31 cellular contexts compared by ENCODE assay signal in genomic region chr3:197546307-197547085, GRCh38. TPM values are rescaled to one million over a fixed set of nuclear protein-coding genes. Genes with fewer than 3 reads are reported as not detected.
DNase-seq lines count a peak whose midpoint lies in the region; ATAC-seq, FAIRE-seq and TF ChIP-seq lines count a peak whose summit lies in the region.
"Had no signal": no experiment of that assay in that cellular context is flagged by ENCODE, and none has a peak within 500 bp of the region (broad histone marks: within the 10 kb centered on the region; RNA-seq: fewer than 3 reads in every experiment).

No MANE protein-coding gene starts in this region.

- H3K79me2 ChIP-seq in keratinocyte (ENCODE audit: control insufficient read depth, insufficient read depth, low read length) (peaks cover 5% of the 10 kb centered on the region), GM23338 (replicated peaks; ENCODE audit: insufficient read depth) (no peaks in the 10 kb centered on the region)

- H2BK5ac ChIP-seq in IMR-90 (ENCODE audit: low read depth, low read length, poor library complexity, severe bottlenecking), result no peak overlapping the region

- dilution Hi-C loops in IMR-90 (cut with HindIII; ENCODE audit: low sequenced_read_pairs, unreplicated experiment), result no loop called here
- dilution Hi-C loops in keratinocyte (cut with MboI; ENCODE audit: extremely low pct_ligation_motif_present, low sequenced_read_pairs), result no loop called here

- H3K4me1 ChIP-seq in IMR-90 (ENCODE audit: control insufficient read depth, insufficient read depth, low read length), result 0 out of 2 replicates have a peak, but pooled peaks cover 1% of the 10 kb centered on the region
- peaks cover 7% of the 10 kb centered on the region for H3K4me1 ChIP-seq in colonic mucosa
- H3K4me1 ChIP-seq in keratinocyte (ENCODE audit: control insufficient read depth, extremely low read depth, insufficient read depth, low read length), result peaks cover 28% of the 10 kb centered on the region
- peaks cover 0 to 2% of the 10 kb centered on the region in 2 donors for H3K4me1 ChIP-seq in small intestine (ENCODE audit: control insufficient read depth in 2 of 2, insufficient read depth in 1 of 2, low read depth in 1 of 2, low read length in 1 of 2)
- H3K4me1 ChIP-seq in GM23338 (ENCODE audit: insufficient read depth), result peaks cover 44% of the 10 kb centered on the region

- peaks cover 69% of the 10 kb centered on the region for H3K4me1 Mint-ChIP-seq in GM23338

- H3K56ac ChIP-seq in IMR-90 (ENCODE audit: extremely low read depth, insufficient read depth, low read length), result no peak overlapping the region

- no peaks in the 10 kb centered on the region for H3K79me1 ChIP-seq in IMR-90 (ENCODE audit: low read depth in 1 of 2, low read length in 2 of 2)

- H3K27me3 Mint-ChIP-seq in GM23338 (ENCODE audit: insufficient read depth, low read depth, poor library complexity), result peaks cover 25% of the 10 kb centered on the region
- H3K27me3 Mint-ChIP-seq: activated naive CD8-positive, alpha-beta T cell treated with anti-CD3 and anti-CD28 coated beads, Interleukin-2, amount 10 ng/mL, durations not matched to agents 7 days and 5 days had no signal

- H3K9me3 Mint-ChIP-seq in GM23338, result no peaks in the 10 kb centered on the region
- H3K9me3 Mint-ChIP-seq: activated naive CD8-positive, alpha-beta T cell treated with anti-CD3 and anti-CD28 coated beads, Interleukin-2, amount 10 ng/mL, durations not matched to agents 7 days and 5 days; nephron had no signal

- H3K4me3 ChIP-seq in IMR-90 (ENCODE audit: insufficient read depth, low read depth, low read length) (no peak overlapping the region), colonic mucosa (no peak overlapping the region), keratinocyte (ENCODE audit: control insufficient read depth in 2 of 3, extremely low read depth in 1 of 3, insufficient read depth in 2 of 3, low read depth in 1 of 3, low read length in 3 of 3) (no peak overlapping the region), small intestine (ENCODE audit: low read depth in 1 of 2, low read length in 2 of 2) (no peak overlapping the region), GM23338 (no peak overlapping the region)
- H3K4me3 ChIP-seq: BLaER1, esophagus muscularis mucosa, GM12878, heart left ventricle, lung, SK-N-MC had no signal

- no peak overlapping the region for H3K18ac ChIP-seq in IMR-90 (ENCODE audit: low read depth, low read length)

- no peak overlapping the region for H4K8ac ChIP-seq in IMR-90 (ENCODE audit: low read depth in 2 of 2, low read length in 2 of 2)

- H3K14ac ChIP-seq in IMR-90 (replicated peaks; ENCODE audit: low read depth, low read length), result no peak overlapping the region

- H4K20me1 ChIP-seq in IMR-90 (ENCODE audit: insufficient read depth, low read length), result no peaks in the 10 kb centered on the region; the same call in 1 of the 2 replicates
- no peaks in the 10 kb centered on the region for H4K20me1 ChIP-seq in keratinocyte (ENCODE audit: control insufficient read depth, extremely low read depth, insufficient read depth, low read length)
- H4K20me1 ChIP-seq in GM23338 (replicated peaks; ENCODE audit: insufficient read depth), result no peaks in the 10 kb centered on the region

- BruUV-seq in IMR-90 (replicated peaks; lab: Mats Ljungman, UMichigan), result no TSS peak

- DNase-seq in IMR-90 (no peak), colonic mucosa (no peak), keratinocyte (ENCODE audit: low read depth, low spot score) (peak; percentile 96), small intestine (no peak), NCI-H446 (lab: John Stamatoyannopoulos, UW) (no peak), GM23338 (ENCODE audit: low spot score) (no peak)
- no peak for DNase-seq in stimulated activated CD4-positive, alpha-beta T cell treated with anti-CD3 and anti-CD28 coated beads, Interleukin-2, amount 100 ng/mL, for 24 hours
- DNase-seq: activated CD4-positive, CD25-positive, alpha-beta regulatory T cell; activated gamma-delta T cell; activated naive CD8-positive, alpha-beta T cell treated with anti-CD3 and anti-CD28 coated beads, Interleukin-2, amount 10 ng/mL, durations not matched to agents 7 days and 5 days; activated T-cell treated with anti-CD3 and anti-CD28 coated beads for 4 hours; aorta; effector memory CD4-positive, alpha-beta T cell; foreskin melanocyte; heart left ventricle; kidney glomerular epithelial cell; NCI-H1417 treated with DMSO at 0.1 percent for 48 hours; NCI-H2029 treated with DMSO at 0.1 percent for 48 hours; NCI-H526; stimulated activated naive CD8-positive, alpha-beta T cell treated with anti-CD3 and anti-CD28 coated beads, Interleukin-15, Interleukin-2, amounts not matched to agents 100 U/mL and 50 U/mL, for 24 hours had no signal

- H2AFZ ChIP-seq in IMR-90 (replicated peaks; ENCODE audit: low read length, poor library complexity) (no peak overlapping the region), keratinocyte (ENCODE audit: control insufficient read depth, low read length) (peak overlapping the region; percentile 14), GM23338 (no peak overlapping the region)

- peaks cover 18% of the 10 kb centered on the region; the same call in 2 of the 3 replicates for H3K36me3 Mint-ChIP-seq in GM23338 (ENCODE audit: low read depth)

- no peak overlapping the region for H3K4me2 ChIP-seq in IMR-90 (ENCODE audit: low read depth, low read length)
- peak overlapping the region; percentile 63 for H3K4me2 ChIP-seq in keratinocyte (ENCODE audit: control insufficient read depth, extremely low read depth, insufficient read depth, low read depth, low read length)
- H3K4me2 ChIP-seq in GM23338, result no peak overlapping the region
- H3K4me2 ChIP-seq: BLaER1, KMS-11 had no signal

- in situ Hi-C loops in IMR-90 (cut with MboI; ENCODE audit: low sequenced_read_pairs), result no loop called here

- H3K27ac ChIP-seq in IMR-90 (ENCODE audit: insufficient read depth, low read length) (no peak overlapping the region), colonic mucosa (no peak overlapping the region), keratinocyte (ENCODE audit: control insufficient read depth, insufficient read depth, low read length) (peak overlapping the region; percentile 41), small intestine (ENCODE audit: low read depth in 1 of 2, low read length in 1 of 2) (peak overlapping the region; percentile 59 to 84), GM23338 (ENCODE audit: low read depth) (no peak overlapping the region)
- H3K27ac ChIP-seq: BLaER1, esophagus muscularis mucosa, KMS-11, SK-N-MC had no signal

- CTCF ChIA-PET in IMR-90 (lab: Yijun Ruan, JAX), result no interaction called here

- no peak overlapping the region for H4K91ac ChIP-seq in IMR-90 (ENCODE audit: insufficient read depth, low read depth, low read length)

- H3K9me1 ChIP-seq in IMR-90 (ENCODE audit: insufficient read depth, low read length) (no peaks in the 10 kb centered on the region), keratinocyte (ENCODE audit: control insufficient read depth, extremely low read depth, insufficient read depth, low read length) (no peaks in the 10 kb centered on the region)

- no peaks in the 10 kb centered on the region for H3K9me2 ChIP-seq in GM23338 (ENCODE audit: insufficient read depth)

- peaks cover 14% of the 10 kb centered on the region; the same call in 1 of the 2 replicates for H3F3A ChIP-seq in GM23338 (replicated peaks; ENCODE audit: low read depth)

- no peak for TF ChIP-seq POLR2A in IMR-90 (IDR thresholded peaks at IDR 0.05; ENCODE audit: low read depth, low read length)

- H3K4ac ChIP-seq in IMR-90 (ENCODE audit: low read depth, low read length), result no peak overlapping the region

- whole genome bisulfite sequencing in IMR-90 (ENCODE audit: extremely low coverage in 2 of 2, insufficient read length in 1 of 2), 2 experiments, result 77% methylated on average over 5 of the region's 10 CpGs; no CpG with 5 or more reads in 1 of the 2 experiments
- 71 to 86% (median 72%) methylated on average over 10 of the region's 10 CpGs for WGBS in small intestine, 3 donors

- H2BK15ac ChIP-seq in IMR-90 (ENCODE audit: low read depth, low read length), result no peak overlapping the region

- FAIRE-seq in keratinocyte (lab: Jason Lieb, UNC), result peak; percentile 70
- no peak for FAIRE-seq in small intestine (lab: Jason Lieb, UNC)
- FAIRE-seq: bronchial epithelial cell, GM12878, GM19239, H54, HTR-8/SVneo had no signal

- no peak overlapping the region for H3K4me3 Mint-ChIP-seq in GM23338
- H3K4me3 Mint-ChIP-seq: activated naive CD8-positive, alpha-beta T cell treated with anti-CD3 and anti-CD28 coated beads, Interleukin-2, amount 10 ng/mL, durations not matched to agents 7 days and 5 days; nephron had no signal

- ATAC-seq in IMR-90 (ENCODE audit: low read depth), result no peak
- ATAC-seq in GM23338, result no peak
- ATAC-seq: GM12878; heart left ventricle; stimulated activated naive CD8-positive, alpha-beta T cell treated with anti-CD3 and anti-CD28 coated beads, Interleukin-15, Interleukin-2, amounts not matched to agents 100 U/mL and 50 U/mL, for 24 hours had no signal

- TF ChIP-seq CTCF in IMR-90 (conservative IDR thresholded peaks at IDR 0.05; ENCODE audit: low read depth, low read length), result no peak
- no peak for TF ChIP-seq CTCF in colonic mucosa (IDR thresholded peaks at IDR 0.05)
- no peak for TF ChIP-seq CTCF in keratinocyte (optimal IDR thresholded peaks at IDR 0.05 in 1 of 3, IDR thresholded peaks at IDR 0.05 in 1 of 3, conservative IDR thresholded peaks at IDR 0.05 in 1 of 3; ENCODE audit: extremely low read depth in 1 of 3, insufficient read depth in 2 of 3, low read length in 3 of 3)
- TF ChIP-seq CTCF in GM23338 (conservative IDR thresholded peaks at IDR 0.05; ENCODE audit: low read depth in 2 of 2), result no peak

- H2AK5ac ChIP-seq in IMR-90 (ENCODE audit: low read depth, low read length), result no peak overlapping the region

- no peak overlapping the region for H3K27ac Mint-ChIP-seq in GM23338

- peak overlapping the region; percentile 39 for H2AK9ac ChIP-seq in IMR-90 (replicated peaks; ENCODE audit: low read depth, low read length, poor library complexity)

- intact Hi-C loops in IMR-90 (cut with micrococcal nuclease) (no loop called here), colonic mucosa (cut with DNase I) (no loop called here)

- TF ChIP-seq RAD21 in IMR-90 (IDR thresholded peaks at IDR 0.05; ENCODE audit: low read length), result no peak

- no peak overlapping the region for H2BK120ac ChIP-seq in IMR-90 (ENCODE audit: low read depth, low read length)

- H3K36me3 ChIP-seq in IMR-90 (ENCODE audit: control insufficient read depth, insufficient read depth, low read length) (no peaks in the 10 kb centered on the region), colonic mucosa (no peaks in the 10 kb centered on the region), keratinocyte (ENCODE audit: control insufficient read depth in 2 of 2, extremely low read depth in 1 of 2, insufficient read depth in 2 of 2, low read length in 2 of 2) (peaks cover 1 to 17% of the 10 kb centered on the region in 2 experiments), small intestine (ENCODE audit: control insufficient read depth in 2 of 2, insufficient read depth in 2 of 2, low read length in 2 of 2) (peaks cover 0 to 8% of the 10 kb centered on the region in 2 donors), GM23338 (ENCODE audit: insufficient read depth) (no peaks in the 10 kb centered on the region; the same call in 1 of the 2 replicates)

- POLR2A ChIA-PET in IMR-90 (lab: Charles Lee; ENCODE audit: unreplicated experiment), result no interaction called here

- no peak overlapping the region for H3K23ac ChIP-seq in IMR-90 (ENCODE audit: low read depth, low read length)

- H3K9me3 ChIP-seq in IMR-90 (ENCODE audit: control insufficient read depth, insufficient read depth, low read length) (no peaks in the 10 kb centered on the region), colonic mucosa (no peaks in the 10 kb centered on the region), keratinocyte (ENCODE audit: control insufficient read depth, low read depth, low read length) (no peaks in the 10 kb centered on the region), small intestine (ENCODE audit: control insufficient read depth, low read depth) (no peaks in the 10 kb centered on the region)
- H3K9me3 ChIP-seq: BLaER1, esophagus muscularis mucosa, heart left ventricle had no signal

- no peaks in the 10 kb centered on the region; the same call in 1 of the 2 replicates for H3K27me3 ChIP-seq in IMR-90 (ENCODE audit: control insufficient read depth, insufficient read depth, low read length)
- H3K27me3 ChIP-seq in colonic mucosa, result no peaks in the 10 kb centered on the region
- H3K27me3 ChIP-seq in keratinocyte (ENCODE audit: control insufficient read depth, extremely low read depth, insufficient read depth, low read length), result no peaks in the 10 kb centered on the region
- H3K27me3 ChIP-seq in small intestine (ENCODE audit: control insufficient read depth in 2 of 2, insufficient read depth in 2 of 2, low read length in 2 of 2), result no peaks in the 10 kb centered on the region
- H3K27me3 ChIP-seq in GM23338 (ENCODE audit: insufficient read depth), result no peaks in the 10 kb centered on the region
- H3K27me3 ChIP-seq: BLaER1, esophagus muscularis mucosa, heart left ventricle had no signal

- H4K5ac ChIP-seq in IMR-90 (ENCODE audit: low read depth, low read length), result no peak overlapping the region

- H2BK20ac ChIP-seq in IMR-90 (ENCODE audit: low read depth, low read length), result no peak overlapping the region

- H3K9ac ChIP-seq in IMR-90 (ENCODE audit: low read depth, low read length) (no peak overlapping the region), colonic mucosa (ENCODE audit: low read depth in 2 of 2, low read length in 2 of 2) (peak overlapping the region; percentile 24 to 70), keratinocyte (ENCODE audit: control insufficient read depth, extremely low read depth, insufficient read depth, low read length) (no peak overlapping the region)
- H3K9ac ChIP-seq: BLaER1, KMS-11 had no signal

RNA-seq across cellular contexts. Expression of gene BDH1, which starts 9.3 kb away (rescaled TPM):
- total RNA-seq in IMR-90 (2012; rRNA removed) (2.7 and 3.1 TPM in 2 replicates), colonic mucosa (100 to 1,000 TPM; 154 to 180 TPM)
- polyA plus RNA-seq in IMR-90 (2012; rRNA removed) (4.0 and 4.4 TPM in 2 replicates), keratinocyte (29.2 to 30.8 TPM (median 30.2 TPM) in 3 replicates), small intestine (100 to 1,000 TPM in 1 of 3 donors, 10 to 100 TPM in 2; 71.1 to 101 (median 84.1) TPM), GM23338 (2016; fragmentation: Nextera tagmentation; extraction: Ambion mirVana) (17.1 and 19.3 TPM in 2 replicates)
- 0.74 and 2.6 TPM in 2 replicates for polyA plus RNA-seq in IMR-90 (2012; cell fraction: cytosol; rRNA removed)
- polyA plus RNA-seq in IMR-90 (2012; cell fraction: nucleus; rRNA removed; ENCODE audit: low replicate concordance), result 9.9 and 10.1 TPM in 2 replicates
- polyA plus RNA-seq in keratinocyte (2011; ENCODE audit: low read depth), result 24.5 TPM
- polyA plus RNA-seq in keratinocyte (2011; cell fraction: cytosol; rRNA removed), result 13.0 and 20.3 TPM in 2 replicates
- 32.9 and 38.4 TPM in 2 replicates for polyA plus RNA-seq in keratinocyte (2011; cell fraction: nucleus; rRNA removed)
- 24.6 and 37.7 TPM in 2 replicates for polyA plus RNA-seq in keratinocyte (2012; ENCODE audit: low replicate concordance)
- 18.2 to 27.2 TPM (median 19.1 TPM) in 3 replicates for polyA minus RNA-seq in keratinocyte
- polyA minus RNA-seq in keratinocyte (2011; cell fraction: cytosol; rRNA and poly(A)+ RNA removed), result 10.2 TPM
- polyA minus RNA-seq in keratinocyte (2011; cell fraction: nucleus; rRNA and poly(A)+ RNA removed), result 10.9 and 17.8 TPM in 2 replicates
- total RNA-seq in GM23338 (2014; rRNA removed; shearing (Covaris generic)), result 11.2 and 18.1 TPM in 2 replicates

Comparison
In these comparisons a context has a peak if more than half of its experiments do, and no peak if none do; other contexts are left out.
1. H3K27ac ChIP-seq: peak in keratinocyte (single experiment) and small intestine (2 of 2); none in IMR-90 (single experiment), colonic mucosa (single experiment) and GM23338 (single experiment).
2. H3K9ac ChIP-seq: peak in colonic mucosa (2 of 2); none in IMR-90 (single experiment) and keratinocyte (single experiment).